17 cellular contexts compared by ENCODE assay signal in the genomic region with DNA sequence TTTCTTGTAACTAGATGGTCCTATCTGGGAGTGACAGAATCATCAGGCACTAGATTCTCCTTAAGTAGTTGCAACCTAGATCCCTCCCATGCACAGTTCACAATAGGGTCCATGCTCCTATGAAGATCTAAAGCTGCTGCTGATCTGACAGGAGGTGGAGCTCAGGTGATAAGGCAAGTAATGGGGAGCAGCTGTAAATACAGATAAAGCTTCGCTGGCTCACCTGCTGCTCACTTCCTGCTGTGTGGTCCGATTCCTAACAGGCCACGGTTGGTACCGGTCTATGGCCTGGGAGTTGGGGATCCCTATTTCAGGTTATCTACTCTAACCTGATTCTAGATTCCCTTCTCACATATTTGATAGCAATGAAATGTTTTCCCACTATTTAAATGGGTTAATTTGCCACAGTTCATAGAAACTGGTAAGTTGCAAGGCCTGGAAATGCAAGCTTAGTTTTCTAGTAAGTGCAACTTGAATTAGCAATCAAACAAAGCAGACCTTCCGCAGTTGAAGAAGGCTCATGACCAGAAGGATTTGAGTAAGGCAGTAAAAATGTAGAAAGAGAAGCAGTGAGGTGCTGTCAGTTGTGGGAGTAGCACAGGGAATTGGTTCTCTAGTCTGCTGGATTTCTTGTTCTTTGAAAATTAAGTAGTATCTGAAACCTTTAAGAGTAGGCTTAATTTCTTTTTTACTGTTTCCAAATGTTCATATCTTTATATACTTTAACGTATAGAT.
"Had no signal": no experiment of that assay in that cellular context is flagged by ENCODE, and none has a peak within 500 bp of the region (broad histone marks: within the 10 kb centered on the region; RNA-seq: fewer than 3 reads in every experiment).

No MANE protein-coding gene starts in this region.

- H3K27me3 ChIP-seq: colonic mucosa, gastrocnemius medialis, heart right ventricle, neutrophil, stomach, transverse colon had no signal

- DNase-seq: cerebellar nuclear complex; colonic mucosa; effector CD4-positive, alpha-beta T cell; gastrocnemius medialis; heart right ventricle; kidney glomerular epithelial cell; mucosa of descending colon; naive thymus-derived CD8-positive, alpha-beta T cell; posterior cingulate gyrus; stimulated activated CD4-positive, alpha-beta T cell treated with anti-CD3 and anti-CD28 coated beads, Interleukin-12 subunit alpha, Interleukin-12 subunit beta, amount 100 ng/mL, for 4 hours; stimulated activated naive CD4-positive, alpha-beta T cell; stomach; substantia nigra; transverse colon had no signal

- H3K4me1 ChIP-seq: colonic mucosa, gastrocnemius medialis, heart right ventricle, stomach, transverse colon had no signal

- H3K36me3 ChIP-seq: colonic mucosa, gastrocnemius medialis, heart right ventricle, neutrophil, stomach, thoracic aorta, transverse colon had no signal

- H3K36me3 Mint-ChIP-seq: naive thymus-derived CD8-positive, alpha-beta T cell had no signal

- H3K9me3 ChIP-seq: colonic mucosa, gastrocnemius medialis, heart right ventricle, mucosa of descending colon, neutrophil, stomach, thoracic aorta, transverse colon had no signal

- H3K4me1 Mint-ChIP-seq: naive thymus-derived CD8-positive, alpha-beta T cell had no signal

- H3K27ac Mint-ChIP-seq: naive thymus-derived CD8-positive, alpha-beta T cell had no signal

- H3K27ac ChIP-seq: colonic mucosa, gastrocnemius medialis, heart right ventricle, neutrophil, skin epidermis, stomach, thoracic aorta, transverse colon had no signal

- H3K4me3 Mint-ChIP-seq: naive thymus-derived CD8-positive, alpha-beta T cell had no signal

- H3K4me3 ChIP-seq: colonic mucosa, gastrocnemius medialis, heart right ventricle, mucosa of descending colon, skin epidermis, stomach, thoracic aorta, transverse colon had no signal
